ENCODE assay signal across 8 cellular contexts in the genomic region with DNA sequence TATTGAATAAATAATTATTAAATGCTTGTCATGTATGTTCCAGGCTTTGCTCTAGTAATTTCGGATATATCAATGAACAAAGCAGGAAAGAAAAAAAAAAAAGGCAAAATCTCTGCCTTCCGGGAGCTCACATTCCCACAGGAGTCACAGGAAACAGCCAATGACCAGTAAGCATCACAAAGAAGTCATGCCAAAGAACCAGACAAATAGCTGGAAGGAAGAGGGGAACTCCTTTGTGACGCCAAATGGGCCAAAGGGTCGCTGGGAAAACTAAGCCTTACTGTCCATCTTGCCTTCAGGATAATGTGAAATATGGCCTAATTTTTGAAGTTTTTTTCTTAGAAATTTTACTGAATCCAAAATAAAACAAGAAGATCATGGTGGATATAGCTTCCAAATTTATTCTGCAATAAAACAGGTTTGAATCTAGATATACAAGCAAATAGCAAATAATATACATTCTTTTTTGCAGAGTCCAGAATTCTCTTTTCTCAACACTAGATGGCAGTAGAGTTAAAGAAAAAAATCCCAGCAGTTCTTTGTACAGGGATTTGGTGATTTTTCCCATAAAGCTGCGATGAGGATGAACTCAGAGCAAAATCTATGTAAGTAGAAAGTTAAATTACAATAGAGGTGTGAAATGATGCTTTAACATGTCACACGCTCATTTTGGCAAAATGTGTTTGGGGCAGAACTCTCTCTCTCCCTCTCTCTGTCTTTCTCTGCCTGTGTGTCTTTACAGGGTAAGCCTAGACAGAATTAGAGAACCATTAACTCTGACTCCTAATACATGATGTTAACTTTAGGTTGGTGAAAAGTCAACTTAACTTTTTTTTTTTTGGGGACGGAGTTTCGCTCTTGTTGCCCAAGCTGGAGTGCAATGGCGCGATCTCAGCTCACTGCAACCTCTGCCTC.
DNase-seq lines count a peak whose midpoint lies in the region; ATAC-seq, FAIRE-seq and TF ChIP-seq lines count a peak whose summit lies in the region.

No MANE protein-coding gene starts in this region.

- 38% methylated on average over 7 of the region's 10 CpGs for WGBS in gastroesophageal sphincter (ENCODE audit: low coverage in 1 of 2), 2 donors
- WGBS in small intestine, 3 donors: 61 to 64% (median 63%) methylated on average over 10 of the region's 10 CpGs

- TF ChIP-seq CTCF in gastroesophageal sphincter (IDR thresholded peaks at IDR 0.05): peak; percentile 66 to 75 (median 74)

- peaks cover 0 to 7% (median 0%) of the 10 kb centered on the region in 3 donors for H3K4me1 ChIP-seq in gastroesophageal sphincter
- H3K4me1 ChIP-seq in small intestine (ENCODE audit: control insufficient read depth in 2 of 2, insufficient read depth in 1 of 2, low read depth in 1 of 2, low read length in 1 of 2): no peaks in the 10 kb centered on the region

- no peak for TF ChIP-seq EP300 in gastroesophageal sphincter (IDR thresholded peaks at IDR 0.05)

- DNase-seq in CD1c-positive myeloid dendritic cell (ENCODE audit: extremely low spot score) (peak; percentile 41), HCEC 1CT (peak; percentile 37), SK-N-MC (ENCODE audit: low read depth, low spot score) (peak; percentile 76), small intestine (peak; percentile 25), MV-4-11 (lab: John Stamatoyannopoulos, UW) (no peak), occipital lobe (lab: John Stamatoyannopoulos, UW) (no peak)

- H3K27me3 ChIP-seq in gastroesophageal sphincter (no peaks in the 10 kb centered on the region), small intestine (ENCODE audit: control insufficient read depth in 2 of 2, insufficient read depth in 2 of 2, low read length in 2 of 2) (no peaks in the 10 kb centered on the region)

- H3K4me3 ChIP-seq in SK-N-MC: peak overlapping the region; percentile 25; the same call in 1 of the 2 replicates
- no peak overlapping the region for H3K4me3 ChIP-seq in gastroesophageal sphincter
- H3K4me3 ChIP-seq in small intestine (ENCODE audit: low read depth in 1 of 2, low read length in 2 of 2): no peak overlapping the region

- H3K9me3 ChIP-seq in SK-N-MC (ENCODE audit: low read depth, low read length): no peaks in the 10 kb centered on the region
- H3K9me3 ChIP-seq in gastroesophageal sphincter: no peaks in the 10 kb centered on the region
- H3K9me3 ChIP-seq in small intestine (ENCODE audit: control insufficient read depth, low read depth): no peaks in the 10 kb centered on the region

- H3K36me3 ChIP-seq in SK-N-MC (ENCODE audit: insufficient read depth, low read length): no peaks in the 10 kb centered on the region
- no peaks in the 10 kb centered on the region for H3K36me3 ChIP-seq in gastroesophageal sphincter
- no peaks in the 10 kb centered on the region for H3K36me3 ChIP-seq in small intestine (ENCODE audit: control insufficient read depth in 2 of 2, insufficient read depth in 2 of 2, low read length in 2 of 2)

- TF ChIP-seq POLR2A in gastroesophageal sphincter (IDR thresholded peaks at IDR 0.05): no peak

- ATAC-seq in gastroesophageal sphincter (peak; percentile 53), HG03469 (IDR thresholded peaks at IDR 0.05; ENCODE audit: unreplicated experiment) (no peak)

- FAIRE-seq in small intestine (lab: Jason Lieb, UNC): no peak

- H3K9ac ChIP-seq in SK-N-MC (ENCODE audit: insufficient read length): peak overlapping the region; percentile 56

- H3K27ac ChIP-seq in SK-N-MC (peak overlapping the region; percentile 64), gastroesophageal sphincter (no peak overlapping the region), small intestine (ENCODE audit: low read depth in 1 of 2, low read length in 1 of 2) (no peak overlapping the region)

Comparison
In these comparisons a context has a peak if more than half of its experiments do, and no peak if none do; other contexts are left out.
1. DNase-seq: peak in CD1c-positive myeloid dendritic cell (single experiment), HCEC 1CT (single experiment), SK-N-MC (single experiment) and small intestine (single experiment); none in MV-4-11 (single experiment) and occipital lobe (single experiment).